Comparison of ENCODE assay signal across 1 cellular context in the genomic region with DNA sequence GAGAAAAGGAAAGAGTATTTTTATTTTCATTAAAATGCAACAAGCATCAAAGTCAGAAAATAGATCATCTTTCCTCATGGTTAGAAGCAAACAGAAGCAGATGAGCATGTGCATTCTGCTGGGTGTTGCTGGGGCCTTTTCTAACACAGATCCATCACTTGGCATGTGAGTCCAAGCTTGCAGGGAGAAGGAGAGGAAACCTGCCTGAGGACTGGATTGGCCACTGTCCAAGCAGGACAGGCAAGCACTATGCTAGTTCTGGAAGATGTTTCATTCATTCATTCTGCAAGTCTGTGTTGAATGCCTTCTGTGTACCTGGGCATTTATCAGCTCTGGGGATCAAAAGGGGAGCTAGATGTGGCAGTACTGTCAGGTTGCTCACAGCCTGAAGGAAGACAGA.
TF ChIP-seq lines count a peak whose summit lies in the region.

No MANE protein-coding gene starts in this region.

TF ChIP-seq in GM23338, 12 proteins besides CTCF, POLR2A, EP300 and RAD21 (continued from another document):
- TF ChIP-seq, protein P1, sequence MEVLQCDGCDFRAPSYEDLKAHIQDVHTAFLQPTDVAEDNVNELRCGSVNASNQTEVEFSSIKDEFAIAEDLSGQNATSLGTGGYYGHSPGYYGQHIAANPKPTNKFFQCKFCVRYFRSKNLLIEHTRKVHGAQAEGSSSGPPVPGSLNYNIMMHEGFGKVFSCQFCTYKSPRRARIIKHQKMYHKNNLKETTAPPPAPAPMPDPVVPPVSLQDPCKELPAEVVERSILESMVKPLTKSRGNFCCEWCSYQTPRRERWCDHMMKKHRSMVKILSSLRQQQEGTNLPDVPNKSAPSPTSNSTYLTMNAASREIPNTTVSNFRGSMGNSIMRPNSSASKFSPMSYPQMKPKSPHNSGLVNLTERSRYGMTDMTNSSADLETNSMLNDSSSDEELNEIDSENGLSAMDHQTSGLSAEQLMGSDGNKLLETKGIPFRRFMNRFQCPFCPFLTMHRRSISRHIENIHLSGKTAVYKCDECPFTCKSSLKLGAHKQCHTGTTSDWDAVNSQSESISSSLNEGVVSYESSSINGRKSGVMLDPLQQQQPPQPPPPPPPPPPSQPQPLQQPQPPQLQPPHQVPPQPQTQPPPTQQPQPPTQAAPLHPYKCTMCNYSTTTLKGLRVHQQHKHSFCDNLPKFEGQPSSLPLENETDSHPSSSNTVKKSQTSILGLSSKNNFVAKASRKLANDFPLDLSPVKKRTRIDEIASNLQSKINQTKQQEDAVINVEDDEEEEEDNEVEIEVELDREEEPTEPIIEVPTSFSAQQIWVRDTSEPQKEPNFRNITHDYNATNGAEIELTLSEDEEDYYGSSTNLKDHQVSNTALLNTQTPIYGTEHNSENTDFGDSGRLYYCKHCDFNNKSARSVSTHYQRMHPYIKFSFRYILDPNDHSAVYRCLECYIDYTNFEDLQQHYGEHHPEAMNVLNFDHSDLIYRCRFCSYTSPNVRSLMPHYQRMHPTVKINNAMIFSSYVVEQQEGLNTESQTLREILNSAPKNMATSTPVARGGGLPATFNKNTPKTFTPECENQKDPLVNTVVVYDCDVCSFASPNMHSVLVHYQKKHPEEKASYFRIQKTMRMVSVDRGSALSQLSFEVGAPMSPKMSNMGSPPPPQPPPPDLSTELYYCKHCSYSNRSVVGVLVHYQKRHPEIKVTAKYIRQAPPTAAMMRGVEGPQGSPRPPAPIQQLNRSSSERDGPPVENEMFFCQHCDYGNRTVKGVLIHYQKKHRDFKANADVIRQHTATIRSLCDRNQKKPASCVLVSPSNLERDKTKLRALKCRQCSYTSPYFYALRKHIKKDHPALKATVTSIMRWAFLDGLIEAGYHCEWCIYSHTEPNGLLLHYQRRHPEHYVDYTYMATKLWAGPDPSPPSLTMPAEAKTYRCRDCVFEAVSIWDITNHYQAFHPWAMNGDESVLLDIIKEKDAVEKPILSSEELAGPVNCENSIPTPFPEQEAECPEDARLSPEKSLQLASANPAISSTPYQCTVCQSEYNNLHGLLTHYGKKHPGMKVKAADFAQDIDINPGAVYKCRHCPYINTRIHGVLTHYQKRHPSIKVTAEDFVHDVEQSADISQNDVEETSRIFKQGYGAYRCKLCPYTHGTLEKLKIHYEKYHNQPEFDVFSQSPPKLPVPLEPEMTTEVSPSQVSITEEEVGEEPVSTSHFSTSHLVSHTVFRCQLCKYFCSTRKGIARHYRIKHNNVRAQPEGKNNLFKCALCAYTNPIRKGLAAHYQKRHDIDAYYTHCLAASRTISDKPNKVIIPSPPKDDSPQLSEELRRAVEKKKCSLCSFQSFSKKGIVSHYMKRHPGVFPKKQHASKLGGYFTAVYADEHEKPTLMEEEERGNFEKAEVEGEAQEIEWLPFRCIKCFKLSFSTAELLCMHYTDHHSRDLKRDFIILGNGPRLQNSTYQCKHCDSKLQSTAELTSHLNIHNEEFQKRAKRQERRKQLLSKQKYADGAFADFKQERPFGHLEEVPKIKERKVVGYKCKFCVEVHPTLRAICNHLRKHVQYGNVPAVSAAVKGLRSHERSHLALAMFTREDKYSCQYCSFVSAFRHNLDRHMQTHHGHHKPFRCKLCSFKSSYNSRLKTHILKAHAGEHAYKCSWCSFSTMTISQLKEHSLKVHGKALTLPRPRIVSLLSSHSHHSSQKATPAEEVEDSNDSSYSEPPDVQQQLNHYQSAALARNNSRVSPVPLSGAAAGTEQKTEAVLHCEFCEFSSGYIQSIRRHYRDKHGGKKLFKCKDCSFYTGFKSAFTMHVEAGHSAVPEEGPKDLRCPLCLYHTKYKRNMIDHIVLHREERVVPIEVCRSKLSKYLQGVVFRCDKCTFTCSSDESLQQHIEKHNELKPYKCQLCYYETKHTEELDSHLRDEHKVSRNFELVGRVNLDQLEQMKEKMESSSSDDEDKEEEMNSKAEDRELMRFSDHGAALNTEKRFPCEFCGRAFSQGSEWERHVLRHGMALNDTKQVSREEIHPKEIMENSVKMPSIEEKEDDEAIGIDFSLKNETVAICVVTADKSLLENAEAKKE (CRISPR knock-in tag; IDR thresholded peaks at IDR 0.05), result no peak
